6 cellular contexts compared by ENCODE assay signal in the genomic region with DNA sequence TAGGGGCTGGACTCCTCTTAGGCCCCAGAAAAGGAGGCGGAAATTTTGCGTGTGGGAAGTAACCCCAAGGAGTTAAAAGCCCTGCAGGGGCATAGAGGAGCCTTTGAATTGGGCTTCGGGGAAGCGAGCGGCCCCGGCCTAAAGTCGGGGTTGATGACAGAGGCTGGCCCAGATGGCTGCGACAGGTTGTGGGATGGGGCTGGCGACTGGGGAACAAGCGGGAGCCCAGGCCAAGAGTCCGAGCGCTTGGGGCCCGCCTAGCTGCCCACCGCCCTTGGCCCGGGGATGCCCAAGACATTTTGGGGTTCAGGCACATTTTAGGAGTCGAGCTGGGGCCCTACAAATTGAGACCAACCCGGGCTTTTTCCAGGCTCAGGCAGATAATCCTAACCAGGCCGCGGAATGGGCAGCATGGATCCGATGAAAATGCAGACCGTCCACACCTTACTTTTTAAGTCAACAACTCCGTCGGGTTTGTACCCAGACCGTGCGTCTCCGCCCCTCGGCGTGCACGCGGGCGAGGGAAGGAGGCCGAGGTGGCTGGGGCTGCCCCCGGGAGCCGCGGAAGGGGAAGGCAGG. TPM values are rescaled to one million over a fixed set of nuclear protein-coding genes. Genes with fewer than 3 reads are reported as not detected.
DNase-seq lines count a peak whose midpoint lies in the region; ATAC-seq, FAIRE-seq and TF ChIP-seq lines count a peak whose summit lies in the region.

No MANE protein-coding gene starts in this region.

- H3K9me1 ChIP-seq in keratinocyte (ENCODE audit: control insufficient read depth, extremely low read depth, insufficient read depth, low read length): peaks cover 4% of the 10 kb centered on the region

- peaks cover 12 to 29% of the 10 kb centered on the region in 2 experiments for H3K36me3 ChIP-seq in keratinocyte (ENCODE audit: control insufficient read depth in 2 of 2, extremely low read depth in 1 of 2, insufficient read depth in 2 of 2, low read length in 2 of 2)

- peaks cover 33% of the 10 kb centered on the region for H3K4me1 ChIP-seq in keratinocyte (ENCODE audit: control insufficient read depth, extremely low read depth, insufficient read depth, low read length)

- TF ChIP-seq CTCF in 22Rv1 (IDR thresholded peaks at IDR 0.05): no peak
- TF ChIP-seq CTCF in keratinocyte (optimal IDR thresholded peaks at IDR 0.05 in 1 of 3, IDR thresholded peaks at IDR 0.05 in 1 of 3, conservative IDR thresholded peaks at IDR 0.05 in 1 of 3; ENCODE audit: extremely low read depth in 1 of 3, insufficient read depth in 2 of 3, low read length in 3 of 3): no peak

- peaks cover 56% of the 10 kb centered on the region for H3K79me2 ChIP-seq in keratinocyte (ENCODE audit: control insufficient read depth, insufficient read depth, low read length)

- H3K9ac ChIP-seq in keratinocyte (ENCODE audit: control insufficient read depth, extremely low read depth, insufficient read depth, low read length): peak overlapping the region; percentile 98

- DNase-seq in RKO (ENCODE audit: low spot score): peak; percentile 45
- DNase-seq in keratinocyte (ENCODE audit: low read depth, low spot score): no peak
- no peak for DNase-seq in NCI-H146 treated with DMSO at 0.1 percent for 48 hours (lab: John Stamatoyannopoulos, UW; ENCODE audit: unreplicated experiment)
- no peak for DNase-seq in RCC 7860 (ENCODE audit: low spot score)

- H3K27me3 ChIP-seq in keratinocyte (ENCODE audit: control insufficient read depth, extremely low read depth, insufficient read depth, low read length): no peaks in the 10 kb centered on the region

- ATAC-seq in HG02884 (IDR thresholded peaks at IDR 0.05; ENCODE audit: unreplicated experiment): no peak

- H3K27ac ChIP-seq in 22Rv1 (peak overlapping the region; percentile 97), keratinocyte (ENCODE audit: control insufficient read depth, insufficient read depth, low read length) (peak overlapping the region; percentile 93)

- dilution Hi-C loops in keratinocyte (cut with MboI; ENCODE audit: extremely low pct_ligation_motif_present, low sequenced_read_pairs): no loop called here

- H3K9me3 ChIP-seq in keratinocyte (ENCODE audit: control insufficient read depth, low read depth, low read length): no peaks in the 10 kb centered on the region

- H2AFZ ChIP-seq in keratinocyte (ENCODE audit: control insufficient read depth, low read length): peak overlapping the region; percentile 30

- peaks cover 15% of the 10 kb centered on the region for H4K20me1 ChIP-seq in keratinocyte (ENCODE audit: control insufficient read depth, extremely low read depth, insufficient read depth, low read length)

- peak overlapping the region; percentile 74 to 98 (median 78) for H3K4me3 ChIP-seq in keratinocyte (ENCODE audit: control insufficient read depth in 2 of 3, extremely low read depth in 1 of 3, insufficient read depth in 2 of 3, low read depth in 1 of 3, low read length in 3 of 3)

- FAIRE-seq in keratinocyte (lab: Jason Lieb, UNC): no peak
- FAIRE-seq in RCC 7860 (lab: Jason Lieb, UNC): no peak

- peak overlapping the region; percentile 84 for H3K4me2 ChIP-seq in keratinocyte (ENCODE audit: control insufficient read depth, extremely low read depth, insufficient read depth, low read depth, low read length)

RNA-seq across cellular contexts. Expression of a gene that starts 0.5 kb away (rescaled TPM):
- polyA plus RNA-seq in keratinocyte: 110 to 180 TPM (median 145 TPM) in 3 replicates
- polyA plus RNA-seq in keratinocyte (2011; ENCODE audit: low read depth): 32.0 TPM
- 64.6 and 107 TPM in 2 replicates for polyA plus RNA-seq in keratinocyte (2011; cell fraction: cytosol; rRNA removed)
- polyA plus RNA-seq in keratinocyte (2011; cell fraction: nucleus; rRNA removed): 394 and 410 TPM in 2 replicates
- polyA plus RNA-seq in keratinocyte (2012; ENCODE audit: low replicate concordance): 69.0 and 143 TPM in 2 replicates
- polyA minus RNA-seq in keratinocyte: 112 to 129 TPM (median 120 TPM) in 3 replicates
- 123 TPM for polyA minus RNA-seq in keratinocyte (2011; cell fraction: cytosol; rRNA and poly(A)+ RNA removed)
- 125 and 139 TPM in 2 replicates for polyA minus RNA-seq in keratinocyte (2011; cell fraction: nucleus; rRNA and poly(A)+ RNA removed)

RNA-seq across cellular contexts. Expression of a gene that starts 13.7 kb away (rescaled TPM):
- 16.8 to 23.9 TPM (median 18.8 TPM) in 3 replicates for polyA plus RNA-seq in keratinocyte
- polyA plus RNA-seq in keratinocyte (2011; ENCODE audit: low read depth): 7.9 TPM
- 9.1 and 18.1 TPM in 2 replicates for polyA plus RNA-seq in keratinocyte (2011; cell fraction: cytosol; rRNA removed)
- polyA plus RNA-seq in keratinocyte (2011; cell fraction: nucleus; rRNA removed): 81.0 and 87.6 TPM in 2 replicates
- polyA plus RNA-seq in keratinocyte (2012; ENCODE audit: low replicate concordance): 20.0 and 37.1 TPM in 2 replicates
- polyA minus RNA-seq in keratinocyte: 1.9 to 16.8 TPM (median 11.8 TPM) in 3 replicates
- 12.5 TPM for polyA minus RNA-seq in keratinocyte (2011; cell fraction: cytosol; rRNA and poly(A)+ RNA removed)
- 10.2 and 11.9 TPM in 2 replicates for polyA minus RNA-seq in keratinocyte (2011; cell fraction: nucleus; rRNA and poly(A)+ RNA removed)

RNA-seq across cellular contexts. Expression of a gene that starts 17.0 kb away (rescaled TPM):
- 72.3 to 143 TPM (median 75.5 TPM) in 3 replicates for polyA plus RNA-seq in keratinocyte
- 3.3 TPM for polyA plus RNA-seq in keratinocyte (2011; ENCODE audit: low read depth)
- polyA plus RNA-seq in keratinocyte (2011; cell fraction: cytosol; rRNA removed): 48.8 and 75.9 TPM in 2 replicates
- 327 and 329 TPM in 2 replicates for polyA plus RNA-seq in keratinocyte (2011; cell fraction: nucleus; rRNA removed)
- 50.3 and 68.2 TPM in 2 replicates for polyA plus RNA-seq in keratinocyte (2012; ENCODE audit: low replicate concordance)
- polyA minus RNA-seq in keratinocyte: 50.5 to 128 TPM (median 64.9 TPM) in 3 replicates
- polyA minus RNA-seq in keratinocyte (2011; cell fraction: cytosol; rRNA and poly(A)+ RNA removed): 27.8 TPM
- 24.3 and 25.1 TPM in 2 replicates for polyA minus RNA-seq in keratinocyte (2011; cell fraction: nucleus; rRNA and poly(A)+ RNA removed)

RNA-seq across cellular contexts. Expression of a gene that starts 19.7 kb away (rescaled TPM):
- 35.2 to 54.6 TPM (median 35.2 TPM) in 3 replicates for polyA plus RNA-seq in keratinocyte
- 11.0 TPM for polyA plus RNA-seq in keratinocyte (2011; ENCODE audit: low read depth)
- polyA plus RNA-seq in keratinocyte (2011; cell fraction: cytosol; rRNA removed): 23.6 and 40.3 TPM in 2 replicates
- 28.2 and 31.5 TPM in 2 replicates for polyA plus RNA-seq in keratinocyte (2011; cell fraction: nucleus; rRNA removed)
- polyA plus RNA-seq in keratinocyte (2012; ENCODE audit: low replicate concordance): 26.2 and 58.3 TPM in 2 replicates
- polyA minus RNA-seq in keratinocyte: 61.6 to 77.0 TPM (median 66.9 TPM) in 3 replicates
- polyA minus RNA-seq in keratinocyte (2011; cell fraction: cytosol; rRNA and poly(A)+ RNA removed): 52.6 TPM
- polyA minus RNA-seq in keratinocyte (2011; cell fraction: nucleus; rRNA and poly(A)+ RNA removed): 15.2 and 17.7 TPM in 2 replicates

RNA-seq across cellular contexts. Expression of a gene that starts 19.8 kb away (rescaled TPM):
- polyA plus RNA-seq in keratinocyte: 0.58 to 1.5 TPM (median 0.89 TPM) in 3 replicates
- polyA plus RNA-seq in keratinocyte (2011; ENCODE audit: low read depth): 0.59 TPM
- 1.0 and 1.4 TPM in 2 replicates for polyA plus RNA-seq in keratinocyte (2011; cell fraction: cytosol; rRNA removed)
- 2.4 and 4.2 TPM in 2 replicates for polyA plus RNA-seq in keratinocyte (2011; cell fraction: nucleus; rRNA removed)
- 1.7 and 2.6 TPM in 2 replicates for polyA plus RNA-seq in keratinocyte (2012; ENCODE audit: low replicate concordance)
- 0.96 to 5.1 TPM (median 1.4 TPM) in 3 replicates for polyA minus RNA-seq in keratinocyte
- 4.4 TPM for polyA minus RNA-seq in keratinocyte (2011; cell fraction: cytosol; rRNA and poly(A)+ RNA removed)
- polyA minus RNA-seq in keratinocyte (2011; cell fraction: nucleus; rRNA and poly(A)+ RNA removed): 1.3 and 2.4 TPM in 2 replicates
